12 cellular contexts compared by ENCODE assay signal in genomic region chr6:69868252-69868804, GRCh38. TPM values are rescaled to one million over a fixed set of nuclear protein-coding genes. Genes with fewer than 3 reads are reported as not detected.
DNase-seq lines count a peak whose midpoint lies in the region; ATAC-seq lines count a peak whose summit lies in the region.
"Had no signal": no experiment of that assay in that cellular context is flagged by ENCODE, and none has a peak within 500 bp of the region (broad histone marks: within the 10 kb centered on the region; RNA-seq: fewer than 3 reads in every experiment).

No MANE protein-coding gene starts in this region.

- peaks cover 3% of the 10 kb centered on the region for H3K79me2 ChIP-seq in trophoblast cell (ENCODE audit: control insufficient read depth, insufficient read depth, low read length, poor library complexity)

- intact Hi-C loops in activated CD4-positive, alpha-beta T cell treated with anti-CD3 and anti-CD28 coated beads, Interleukin-2, amount 10 ng/mL, durations not matched to agents 24 days and 14 days (cut with micrococcal nuclease) = loop anchor here (10.0 kb wide), 1 partner anchor 134 kb away; no protein-coding TSS in a partner anchor
- intact Hi-C loops in Right ventricle myocardium inferior (cut with DNase I) = no loop called here

- no peak overlapping the region for H4K12ac ChIP-seq in trophoblast cell (ENCODE audit: low read depth, low read length)

- peak overlapping the region; percentile 99 for H3K4me2 ChIP-seq in trophoblast cell (ENCODE audit: low read length)

- no peak overlapping the region for H3K27ac ChIP-seq in trophoblast cell (ENCODE audit: low read depth, low read length)
- H3K27ac ChIP-seq: upper lobe of right lung had no signal

- H3K9ac ChIP-seq in trophoblast cell (ENCODE audit: low read length) = no peak overlapping the region

- H3K27me3 Mint-ChIP-seq in activated CD4-positive, alpha-beta T cell treated with anti-CD3 and anti-CD28 coated beads, Interleukin-2, amount 10 ng/mL, durations not matched to agents 24 days and 14 days = peaks cover 64% of the 10 kb centered on the region
- H3K27me3 Mint-ChIP-seq in central memory CD8-positive, alpha-beta T cell = peaks cover 59% of the 10 kb centered on the region

- peaks cover 9% of the 10 kb centered on the region for H3K79me1 ChIP-seq in trophoblast cell (ENCODE audit: low read length)

- no peak overlapping the region for H3K23ac ChIP-seq in trophoblast cell (ENCODE audit: low read length)

- no peaks in the 10 kb centered on the region for H3K36me3 Mint-ChIP-seq in activated CD4-positive, alpha-beta T cell treated with anti-CD3 and anti-CD28 coated beads, Interleukin-2, amount 10 ng/mL, durations not matched to agents 24 days and 14 days (ENCODE audit: low read depth)
- H3K36me3 Mint-ChIP-seq in central memory CD8-positive, alpha-beta T cell (ENCODE audit: insufficient read depth) = peaks cover 3% of the 10 kb centered on the region

- no peak overlapping the region for H4K91ac ChIP-seq in trophoblast cell (ENCODE audit: low read depth, low read length)

- H2BK120ac ChIP-seq in trophoblast cell (ENCODE audit: insufficient read depth, low read length, poor library complexity) = no peak overlapping the region

- no peaks in the 10 kb centered on the region for H3K9me3 Mint-ChIP-seq in activated CD4-positive, alpha-beta T cell treated with anti-CD3 and anti-CD28 coated beads, Interleukin-2, amount 10 ng/mL, durations not matched to agents 24 days and 14 days
- no peaks in the 10 kb centered on the region for H3K9me3 Mint-ChIP-seq in central memory CD8-positive, alpha-beta T cell

- H3K27me3 ChIP-seq in trophoblast cell (ENCODE audit: insufficient read depth, low read length) = no peaks in the 10 kb centered on the region

- peak overlapping the region; percentile 3 for H2BK5ac ChIP-seq in trophoblast cell (ENCODE audit: low read depth, low read length, poor library complexity)

- H3K4me1 Mint-ChIP-seq in activated CD4-positive, alpha-beta T cell treated with anti-CD3 and anti-CD28 coated beads, Interleukin-2, amount 10 ng/mL, durations not matched to agents 24 days and 14 days = peaks cover 17% of the 10 kb centered on the region
- peaks cover 18% of the 10 kb centered on the region for H3K4me1 Mint-ChIP-seq in central memory CD8-positive, alpha-beta T cell

- H3K36me3 ChIP-seq in trophoblast cell (ENCODE audit: control insufficient read depth in 1 of 2, insufficient read depth in 2 of 2, low read length in 2 of 2) = no peaks in the 10 kb centered on the region
- H3K36me3 ChIP-seq: upper lobe of right lung had no signal

- H3K4me3 Mint-ChIP-seq in activated CD4-positive, alpha-beta T cell treated with anti-CD3 and anti-CD28 coated beads, Interleukin-2, amount 10 ng/mL, durations not matched to agents 24 days and 14 days = peak overlapping the region; percentile 79
- peak overlapping the region; percentile 73 for H3K4me3 Mint-ChIP-seq in central memory CD8-positive, alpha-beta T cell

- H3K14ac ChIP-seq in trophoblast cell (ENCODE audit: low read length) = no peak overlapping the region

- no peak overlapping the region for H2AK5ac ChIP-seq in trophoblast cell (ENCODE audit: low read length)

- no CpG with 5 or more reads among the region's 1 CpG for WGBS in trophoblast cell (ENCODE audit: extremely low coverage, insufficient coverage, insufficient read length)

- H3K9me3 ChIP-seq in trophoblast cell (ENCODE audit: insufficient read depth, low read depth, low read length) = no peaks in the 10 kb centered on the region
- H3K9me3 ChIP-seq: upper lobe of right lung had no signal

- no peak for ATAC-seq in central memory CD8-positive, alpha-beta T cell (replicated peaks; ENCODE audit: extremely low read depth, poor library complexity, severe bottlenecking)
- no peak for ATAC-seq in HG02678 (IDR thresholded peaks at IDR 0.05; ENCODE audit: unreplicated experiment)
- ATAC-seq in Right ventricle myocardium inferior = no peak

- H3K4me1 ChIP-seq in trophoblast cell (ENCODE audit: control insufficient read depth in 1 of 2, insufficient read depth in 2 of 2, low read length in 2 of 2) = peaks cover 0 to 2% of the 10 kb centered on the region in 2 experiments

- H4K8ac ChIP-seq in trophoblast cell (ENCODE audit: low read depth, low read length) = no peak overlapping the region

- H3K4ac ChIP-seq in trophoblast cell (ENCODE audit: low read depth, low read length) = no peak overlapping the region

- H3K4me3 ChIP-seq in trophoblast cell (ENCODE audit: low read depth, low read length) = no peak overlapping the region

- no peak overlapping the region for H3K18ac ChIP-seq in trophoblast cell (ENCODE audit: low read length)

- H2BK12ac ChIP-seq in trophoblast cell (ENCODE audit: low read length) = no peak overlapping the region

- H3K27ac Mint-ChIP-seq in activated CD4-positive, alpha-beta T cell treated with anti-CD3 and anti-CD28 coated beads, Interleukin-2, amount 10 ng/mL, durations not matched to agents 24 days and 14 days = no peak overlapping the region
- H3K27ac Mint-ChIP-seq in central memory CD8-positive, alpha-beta T cell (ENCODE audit: low read depth) = no peak overlapping the region

- no peak for DNase-seq in activated CD4-positive, alpha-beta T cell treated with anti-CD3 and anti-CD28 coated beads, Interleukin-2, amount 10 ng/mL, durations not matched to agents 24 days and 14 days
- no peak for DNase-seq in activated CD4-positive, alpha-beta T cell treated with anti-CD3 and anti-CD28 coated beads, Interleukin-2, amount 50 U/mL, for 4 hours
- DNase-seq in HuH-7.5 (ENCODE audit: low spot score) (peak; percentile 21), trophoblast cell (no peak), NCI-H1436 treated with DMSO at 0.1 percent for 48 hours (lab: John Stamatoyannopoulos, UW) (no peak), Right ventricle myocardium inferior (ENCODE audit: missing footprints) (no peak)
- no peak for DNase-seq in central memory CD8-positive, alpha-beta T cell (ENCODE audit: low spot score in 2 of 2)
- DNase-seq: ACHN, MV-4-11, NCI-H774, upper lobe of right lung had no signal

- H2AFZ ChIP-seq in trophoblast cell (ENCODE audit: insufficient read depth, low read length, poor library complexity) = no peak overlapping the region

RNA-seq across cellular contexts. Expression of gene COL19A1, which starts 2.0 kb away (rescaled TPM):
- total RNA-seq in activated CD4-positive, alpha-beta T cell treated with anti-CD3 and anti-CD28 coated beads, Interleukin-2, amount 10 ng/mL, durations not matched to agents 24 days and 14 days = not detected in 2 replicates
- polyA plus RNA-seq in trophoblast cell (2013) = 3.9 and 4.2 TPM in 2 replicates
- 1.2 TPM for total RNA-seq in Right ventricle myocardium inferior
- total RNA-seq: upper lobe of right lung had no signal
